Comparison of ENCODE assay signal across 1 cellular context in genomic region chr7:135501402-135501801, GRCh38.
TF ChIP-seq lines count a peak whose summit lies in the region.

No MANE protein-coding gene starts in this region.

TF ChIP-seq in GM12878, 131 proteins besides CTCF, POLR2A, EP300 and RAD21:
- TF ChIP-seq, protein P1, sequence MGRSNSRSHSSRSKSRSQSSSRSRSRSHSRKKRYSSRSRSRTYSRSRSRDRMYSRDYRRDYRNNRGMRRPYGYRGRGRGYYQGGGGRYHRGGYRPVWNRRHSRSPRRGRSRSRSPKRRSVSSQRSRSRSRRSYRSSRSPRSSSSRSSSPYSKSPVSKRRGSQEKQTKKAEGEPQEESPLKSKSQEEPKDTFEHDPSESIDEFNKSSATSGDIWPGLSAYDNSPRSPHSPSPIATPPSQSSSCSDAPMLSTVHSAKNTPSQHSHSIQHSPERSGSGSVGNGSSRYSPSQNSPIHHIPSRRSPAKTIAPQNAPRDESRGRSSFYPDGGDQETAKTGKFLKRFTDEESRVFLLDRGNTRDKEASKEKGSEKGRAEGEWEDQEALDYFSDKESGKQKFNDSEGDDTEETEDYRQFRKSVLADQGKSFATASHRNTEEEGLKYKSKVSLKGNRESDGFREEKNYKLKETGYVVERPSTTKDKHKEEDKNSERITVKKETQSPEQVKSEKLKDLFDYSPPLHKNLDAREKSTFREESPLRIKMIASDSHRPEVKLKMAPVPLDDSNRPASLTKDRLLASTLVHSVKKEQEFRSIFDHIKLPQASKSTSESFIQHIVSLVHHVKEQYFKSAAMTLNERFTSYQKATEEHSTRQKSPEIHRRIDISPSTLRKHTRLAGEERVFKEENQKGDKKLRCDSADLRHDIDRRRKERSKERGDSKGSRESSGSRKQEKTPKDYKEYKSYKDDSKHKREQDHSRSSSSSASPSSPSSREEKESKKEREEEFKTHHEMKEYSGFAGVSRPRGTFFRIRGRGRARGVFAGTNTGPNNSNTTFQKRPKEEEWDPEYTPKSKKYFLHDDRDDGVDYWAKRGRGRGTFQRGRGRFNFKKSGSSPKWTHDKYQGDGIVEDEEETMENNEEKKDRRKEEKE (IDR thresholded peaks at IDR 0.05): no peak
- TF ChIP-seq PKNOX1 (IDR thresholded peaks at IDR 0.05) (no peak), RFX5 (IDR thresholded peaks at IDR 0.05; ENCODE audit: low read depth, low read length) (no peak), MEF2B (IDR thresholded peaks at IDR 0.05; ENCODE audit: partially characterized antibody, poor library complexity, severe bottlenecking) (no peak), IKZF2 (IDR thresholded peaks at IDR 0.05) (no peak), CREB1 (IDR thresholded peaks at IDR 0.05; ENCODE audit: low read depth) (no peak), CEBPB (IDR thresholded peaks at IDR 0.05; ENCODE audit: borderline replicate concordance in 1 of 2, low read depth in 2 of 2, low read length in 2 of 2) (no peak), NFXL1 (IDR thresholded peaks at IDR 0.05; ENCODE audit: borderline replicate concordance) (no peak), USF2 (IDR thresholded peaks at IDR 0.05; ENCODE audit: borderline replicate concordance, low read depth, low read length) (no peak), NBN (IDR thresholded peaks at IDR 0.05) (no peak), ATF7 (IDR thresholded peaks at IDR 0.05; ENCODE audit: low read depth) (no peak), PAX5 (IDR thresholded peaks at IDR 0.05; ENCODE audit: borderline replicate concordance, low read depth, low read length) (no peak), CHD2 (IDR thresholded peaks at IDR 0.05; ENCODE audit: borderline replicate concordance, low read depth, low read length) (no peak), ASH2L (IDR thresholded peaks at IDR 0.05; ENCODE audit: borderline replicate concordance, low read depth) (no peak), ZNF274 (IDR thresholded peaks at IDR 0.05; ENCODE audit: insufficient read depth, insufficient read length) (no peak)
- TF ChIP-seq, protein P2, sequence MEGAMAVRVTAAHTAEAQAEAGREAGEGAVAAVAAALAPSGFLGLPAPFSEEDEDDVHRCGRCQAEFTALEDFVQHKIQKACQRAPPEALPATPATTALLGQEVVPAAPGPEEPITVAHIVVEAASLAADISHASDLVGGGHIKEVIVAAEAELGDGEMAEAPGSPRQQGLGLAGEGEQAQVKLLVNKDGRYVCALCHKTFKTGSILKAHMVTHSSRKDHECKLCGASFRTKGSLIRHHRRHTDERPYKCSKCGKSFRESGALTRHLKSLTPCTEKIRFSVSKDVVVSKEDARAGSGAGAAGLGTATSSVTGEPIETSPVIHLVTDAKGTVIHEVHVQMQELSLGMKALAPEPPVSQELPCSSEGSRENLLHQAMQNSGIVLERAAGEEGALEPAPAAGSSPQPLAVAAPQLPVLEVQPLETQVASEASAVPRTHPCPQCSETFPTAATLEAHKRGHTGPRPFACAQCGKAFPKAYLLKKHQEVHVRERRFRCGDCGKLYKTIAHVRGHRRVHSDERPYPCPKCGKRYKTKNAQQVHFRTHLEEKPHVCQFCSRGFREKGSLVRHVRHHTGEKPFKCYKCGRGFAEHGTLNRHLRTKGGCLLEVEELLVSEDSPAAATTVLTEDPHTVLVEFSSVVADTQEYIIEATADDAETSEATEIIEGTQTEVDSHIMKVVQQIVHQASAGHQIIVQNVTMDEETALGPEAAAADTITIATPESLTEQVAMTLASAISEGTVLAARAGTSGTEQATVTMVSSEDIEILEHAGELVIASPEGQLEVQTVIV (IDR thresholded peaks at IDR 0.05; ENCODE audit: borderline replicate concordance, partially characterized antibody): no peak
